Comparison of ENCODE assay signal across 8 cellular contexts in genomic region chr10:73795491-73795890, GRCh38. TPM values are rescaled to one million over a fixed set of nuclear protein-coding genes. Genes with fewer than 3 reads are reported as not detected.
DNase-seq lines count a peak whose midpoint lies in the region; ATAC-seq and TF ChIP-seq lines count a peak whose summit lies in the region.
"Not testable (repeated sequence)": the region's sequence is repeated elsewhere in the genome, so short reads cannot be mapped to it uniquely, and the experiment has no call there.

No MANE protein-coding gene starts in this region.

- CTCF ChIA-PET in activated naive CD4-positive, alpha-beta T cell treated with anti-CD3 and anti-CD28 coated beads for 36 hours (lab: Charles Lee) = interaction anchor here (0.6 kb wide), 1 partner anchor 42 kb away, joined by 3 read pairs; no protein-coding TSS in a partner anchor
- CTCF ChIA-PET in MCF 10A (lab: Yijun Ruan, JAX) = interaction anchor here (0.8 to 1.5 kb wide), 2 partner anchors 62 to 85 kb away, joined by 3 read pairs; no protein-coding TSS in a partner anchor

- H3K4me1 ChIP-seq in aorta (ENCODE audit: control insufficient read depth in 1 of 2, insufficient read depth in 2 of 2, low read length in 2 of 2) = not testable (repeated sequence)

- not testable (repeated sequence) for H3K9me3 Mint-ChIP-seq in activated naive CD4-positive, alpha-beta T cell treated with anti-CD3 and anti-CD28 coated beads for 36 hours; MCF 10A (ENCODE audit: unreplicated experiment); dendritic cell treated with granulocyte-macrophage colony-stimulating factor and Interleukin-4, amounts not matched to agents 40 ng/mL and 50 ng/mL, for 4 days; natural killer cell treated with Interleukin-12 subunit alpha and Interleukin-12 subunit beta and Interleukin-15 and Interleukin-18, amount 100 ng/mL, for 72 hours; stimulated activated naive B cell treated with anti-CD40 and anti-IgM and Interleukin-4, amounts not matched to agents 10 μg/mL and 1 μg/mL and 100 μg/mL, for 72 hours

- not testable (repeated sequence) for H3K27me3 Mint-ChIP-seq in T-helper 17 cell; activated naive CD4-positive, alpha-beta T cell treated with anti-CD3 and anti-CD28 coated beads for 36 hours (ENCODE audit: low read depth); MCF 10A (ENCODE audit: insufficient read depth, unreplicated experiment); dendritic cell treated with granulocyte-macrophage colony-stimulating factor and Interleukin-4, amounts not matched to agents 40 ng/mL and 50 ng/mL, for 4 days; natural killer cell treated with Interleukin-12 subunit alpha and Interleukin-12 subunit beta and Interleukin-15 and Interleukin-18, amount 100 ng/mL, for 72 hours; stimulated activated naive B cell treated with anti-CD40 and anti-IgM and Interleukin-4, amounts not matched to agents 10 μg/mL and 1 μg/mL and 100 μg/mL, for 72 hours

- TF ChIP-seq CTCF in MCF 10A (IDR thresholded peaks at IDR 0.05; ENCODE audit: unreplicated experiment) = not testable (repeated sequence)

- not testable (repeated sequence) for H3K4me1 Mint-ChIP-seq in T-helper 17 cell; activated naive CD4-positive, alpha-beta T cell treated with anti-CD3 and anti-CD28 coated beads for 36 hours (ENCODE audit: low read depth); MCF 10A (ENCODE audit: insufficient read depth, unreplicated experiment); stimulated activated naive B cell treated with anti-CD40 and anti-IgM and Interleukin-4, amounts not matched to agents 10 μg/mL and 1 μg/mL and 100 μg/mL, for 72 hours
- peaks cover 22% of the 10 kb centered on the region for H3K4me1 Mint-ChIP-seq in dendritic cell treated with granulocyte-macrophage colony-stimulating factor and Interleukin-4, amounts not matched to agents 40 ng/mL and 50 ng/mL, for 4 days (ENCODE audit: low read depth)
- H3K4me1 Mint-ChIP-seq in natural killer cell treated with Interleukin-12 subunit alpha and Interleukin-12 subunit beta and Interleukin-15 and Interleukin-18, amount 100 ng/mL, for 72 hours (ENCODE audit: low read depth in 2 of 2) = peaks cover 0 to 15% of the 10 kb centered on the region in 2 donors

- DNase-seq in T-helper 17 cell; activated naive CD4-positive, alpha-beta T cell treated with anti-CD3 and anti-CD28 coated beads for 36 hours; MCF 10A (ENCODE audit: unreplicated experiment); stimulated activated naive B cell treated with anti-CD40 and anti-IgM and Interleukin-4, amounts not matched to agents 10 μg/mL and 1 μg/mL and 100 μg/mL, for 72 hours: not testable (repeated sequence)
- DNase-seq in natural killer cell treated with Interleukin-12 subunit alpha and Interleukin-12 subunit beta and Interleukin-15 and Interleukin-18, amount 100 ng/mL, for 72 hours (ENCODE audit: low spot score) = peak; percentile 44
- DNase-seq in posterior vena cava (ENCODE audit: low spot score) (peak; percentile 40), aorta (peak; percentile 32 to 51)

- not testable (repeated sequence) for H3K36me3 Mint-ChIP-seq in T-helper 17 cell (ENCODE audit: low read depth)
- H3K36me3 Mint-ChIP-seq in activated naive CD4-positive, alpha-beta T cell treated with anti-CD3 and anti-CD28 coated beads for 36 hours (ENCODE audit: low read depth) = peaks cover 18% of the 10 kb centered on the region
- H3K36me3 Mint-ChIP-seq in MCF 10A (ENCODE audit: insufficient read depth, unreplicated experiment) = peaks cover 88% of the 10 kb centered on the region
- peaks cover 100% of the 10 kb centered on the region for H3K36me3 Mint-ChIP-seq in dendritic cell treated with granulocyte-macrophage colony-stimulating factor and Interleukin-4, amounts not matched to agents 40 ng/mL and 50 ng/mL, for 4 days (ENCODE audit: low read depth)
- H3K36me3 Mint-ChIP-seq in natural killer cell treated with Interleukin-12 subunit alpha and Interleukin-12 subunit beta and Interleukin-15 and Interleukin-18, amount 100 ng/mL, for 72 hours = peaks cover 17% of the 10 kb centered on the region
- H3K36me3 Mint-ChIP-seq in stimulated activated naive B cell treated with anti-CD40 and anti-IgM and Interleukin-4, amounts not matched to agents 10 μg/mL and 1 μg/mL and 100 μg/mL, for 72 hours = peaks cover 61 to 77% of the 10 kb centered on the region in 2 donors

- not testable (repeated sequence) for ATAC-seq in T-helper 17 cell; natural killer cell treated with Interleukin-12 subunit alpha and Interleukin-12 subunit beta and Interleukin-15 and Interleukin-18, amount 100 ng/mL, for 72 hours; stimulated activated naive B cell treated with anti-CD40 and anti-IgM and Interleukin-4, amounts not matched to agents 10 μg/mL and 1 μg/mL and 100 μg/mL, for 72 hours (replicated peaks); aorta (ENCODE audit: low FRiP score)

- H3K27ac ChIP-seq in aorta (ENCODE audit: low read depth in 1 of 2, low read length in 2 of 2) = not testable (repeated sequence)

- H3K27me3 ChIP-seq in aorta (ENCODE audit: control insufficient read depth in 1 of 2, insufficient read depth in 2 of 2, low read length in 1 of 2) = not testable (repeated sequence)

- BruUV-seq in MCF 10A (replicated peaks; lab: Mats Ljungman, UMichigan) = not testable (repeated sequence)

- H3K9me3 ChIP-seq in T-helper 17 cell (ENCODE audit: control insufficient read depth, low read length, poor library complexity, severe bottlenecking); aorta (ENCODE audit: control insufficient read depth, low read length): not testable (repeated sequence)

- POLR2A ChIA-PET in MCF 10A (lab: Yijun Ruan, JAX) = interaction anchor here (0.6 to 2.3 kb wide), 4 partner anchors 9 to 15 kb away, joined by 3 to 4 read pairs (median 4); no protein-coding TSS in a partner anchor

- H3K27ac Mint-ChIP-seq in T-helper 17 cell (peak overlapping the region; percentile 54), MCF 10A (ENCODE audit: low read depth, unreplicated experiment) (peak overlapping the region; percentile 31)
- H3K27ac Mint-ChIP-seq in activated naive CD4-positive, alpha-beta T cell treated with anti-CD3 and anti-CD28 coated beads for 36 hours = peak overlapping the region; percentile 37
- H3K27ac Mint-ChIP-seq in dendritic cell treated with granulocyte-macrophage colony-stimulating factor and Interleukin-4, amounts not matched to agents 40 ng/mL and 50 ng/mL, for 4 days = peak overlapping the region; percentile 43
- H3K27ac Mint-ChIP-seq in natural killer cell treated with Interleukin-12 subunit alpha and Interleukin-12 subunit beta and Interleukin-15 and Interleukin-18, amount 100 ng/mL, for 72 hours = not testable (repeated sequence)
- H3K27ac Mint-ChIP-seq in stimulated activated naive B cell treated with anti-CD40 and anti-IgM and Interleukin-4, amounts not matched to agents 10 μg/mL and 1 μg/mL and 100 μg/mL, for 72 hours = peak overlapping the region; percentile 59

- WGBS in aorta, 2 donors = 90 to 92% methylated on average over 10 of the region's 10 CpGs

- H3K4me3 ChIP-seq in aorta (ENCODE audit: low read length in 2 of 2) = not testable (repeated sequence)

- H3K36me3 ChIP-seq in aorta (ENCODE audit: control insufficient read depth in 1 of 2, insufficient read depth in 2 of 2, low read length in 1 of 2) = peaks cover 0 to 27% of the 10 kb centered on the region in 2 donors

- intact Hi-C loops in activated naive CD4-positive, alpha-beta T cell treated with anti-CD3 and anti-CD28 coated beads for 36 hours (cut with micrococcal nuclease); MCF 10A (cut with micrococcal nuclease); dendritic cell treated with granulocyte-macrophage colony-stimulating factor and Interleukin-4, amounts not matched to agents 40 ng/mL and 50 ng/mL, for 4 days (cut with micrococcal nuclease); posterior vena cava (cut with DNase I); aorta (cut with DNase I): not testable (repeated sequence)

- H3K4me3 Mint-ChIP-seq in T-helper 17 cell; activated naive CD4-positive, alpha-beta T cell treated with anti-CD3 and anti-CD28 coated beads for 36 hours; MCF 10A (ENCODE audit: unreplicated experiment); dendritic cell treated with granulocyte-macrophage colony-stimulating factor and Interleukin-4, amounts not matched to agents 40 ng/mL and 50 ng/mL, for 4 days; natural killer cell treated with Interleukin-12 subunit alpha and Interleukin-12 subunit beta and Interleukin-15 and Interleukin-18, amount 100 ng/mL, for 72 hours; stimulated activated naive B cell treated with anti-CD40 and anti-IgM and Interleukin-4, amounts not matched to agents 10 μg/mL and 1 μg/mL and 100 μg/mL, for 72 hours: not testable (repeated sequence)

RNA-seq across cellular contexts. Expression of gene ZSWIM8, which starts 10.1 kb away (rescaled TPM):
- total RNA-seq in T-helper 17 cell = 10 to 100 TPM; 71.7 to 74.7 TPM
- 10 to 100 TPM; 25.8 to 26.7 TPM for total RNA-seq in activated naive CD4-positive, alpha-beta T cell treated with anti-CD3 and anti-CD28 coated beads for 36 hours
- 84.2 and 112 TPM in 2 replicates for total RNA-seq in MCF 10A (2022)
- 100 to 1,000 TPM; 121 to 148 TPM for total RNA-seq in natural killer cell treated with Interleukin-12 subunit alpha and Interleukin-12 subunit beta and Interleukin-15 and Interleukin-18, amount 100 ng/mL, for 72 hours
- total RNA-seq in posterior vena cava = 10 to 100 TPM; 73.4 to 92.0 TPM
- total RNA-seq in aorta = 100 to 1,000 TPM; 116 to 137 TPM
- polyA plus RNA-seq in aorta = 100 to 1,000 TPM in 1 of 2 donors, 10 to 100 TPM in 1; 75.1 to 314 TPM

RNA-seq across cellular contexts. Expression of gene CHCHD1, which starts 13.6 kb away (rescaled TPM):
- total RNA-seq in T-helper 17 cell (1 to 10 TPM; 6.6 to 7.6 TPM), MCF 10A (2022) (13.1 and 19.5 TPM in 2 replicates), posterior vena cava (10 to 100 TPM; 15.1 to 18.8 TPM), aorta (10 to 100 TPM; 13.2 to 13.7 TPM)
- total RNA-seq in activated naive CD4-positive, alpha-beta T cell treated with anti-CD3 and anti-CD28 coated beads for 36 hours = 10 to 100 TPM; 27.4 to 28.8 TPM
- 10 to 100 TPM; 18.7 to 28.5 TPM for total RNA-seq in natural killer cell treated with Interleukin-12 subunit alpha and Interleukin-12 subunit beta and Interleukin-15 and Interleukin-18, amount 100 ng/mL, for 72 hours
- 10 to 100 TPM; 30.2 to 58.9 TPM for polyA plus RNA-seq in aorta

RNA-seq across cellular contexts. Expression of gene NDST2, which starts 15.9 kb away (rescaled TPM):
- total RNA-seq in T-helper 17 cell (10 to 100 TPM; 80.6 to 80.9 TPM), MCF 10A (2022) (22.9 and 25.2 TPM in 2 replicates), posterior vena cava (10 to 100 TPM; 23.4 to 24.4 TPM), aorta (10 to 100 TPM; 31.9 to 55.6 TPM)
- 100 to 1,000 TPM; 102 to 127 TPM for total RNA-seq in activated naive CD4-positive, alpha-beta T cell treated with anti-CD3 and anti-CD28 coated beads for 36 hours
- 10 to 100 TPM; 42.8 to 83.3 TPM for total RNA-seq in natural killer cell treated with Interleukin-12 subunit alpha and Interleukin-12 subunit beta and Interleukin-15 and Interleukin-18, amount 100 ng/mL, for 72 hours
- 10 to 100 TPM in 1 of 2 donors, 1 to 10 TPM in 1; 2.1 to 23.2 TPM for polyA plus RNA-seq in aorta

RNA-seq across cellular contexts. Expression of gene SEC24C, which starts 51.3 kb away (rescaled TPM):
- total RNA-seq in T-helper 17 cell (10 to 100 TPM; 85.0 to 85.5 TPM), MCF 10A (2022) (78.0 and 97.9 TPM in 2 replicates), posterior vena cava (10 to 100 TPM; 51.3 to 51.4 TPM), aorta (10 to 100 TPM; 61.4 to 69.3 TPM)
- 10 to 100 TPM; 67.0 to 68.1 TPM for total RNA-seq in activated naive CD4-positive, alpha-beta T cell treated with anti-CD3 and anti-CD28 coated beads for 36 hours
- total RNA-seq in natural killer cell treated with Interleukin-12 subunit alpha and Interleukin-12 subunit beta and Interleukin-15 and Interleukin-18, amount 100 ng/mL, for 72 hours = 100 to 1,000 TPM; 152 to 172 TPM
- 10 to 100 TPM; 13.5 to 49.4 TPM for polyA plus RNA-seq in aorta
